In genomic region chr6:79789843-79790242, GRCh38 we compare ENCODE assay signal across 22 cellular contexts.
"Had no signal": no experiment of that assay in that cellular context is flagged by ENCODE, and none has a peak within 500 bp of the region (broad histone marks: within the 10 kb centered on the region; RNA-seq: fewer than 3 reads in every experiment).

No MANE protein-coding gene starts in this region.

- DNase-seq: effector memory CD8-positive, alpha-beta T cell; esophagus squamous epithelium; foreskin fibroblast; immature natural killer cell; left colon; left ventricle myocardium superior; mesendoderm; naive thymus-derived CD4-positive, alpha-beta T cell; nucleus accumbens; ovary; right cardiac atrium; stimulated activated CD4-positive, alpha-beta T cell treated with anti-CD3 and anti-CD28 coated beads, Interleukin-2, amount 100 ng/mL, for 48 hours; stimulated activated naive CD4-positive, alpha-beta T cell treated with Interleukin-2 at 50 U/mL for 16 hours; tibial artery; upper lobe of right lung had no signal

- H3K4me2 ChIP-seq: smooth muscle cell had no signal

- H3K9me3 ChIP-seq: esophagus squamous epithelium, gastroesophageal sphincter, ovary, suprapubic skin, tibial artery, upper lobe of right lung, vagina had no signal

- H3K27me3 ChIP-seq: esophagus squamous epithelium, gastroesophageal sphincter, ovary, suprapubic skin, tibial artery, upper lobe of right lung, vagina had no signal

- ATAC-seq: effector memory CD8-positive, alpha-beta T cell; gastroesophageal sphincter; left colon; left ventricle myocardium superior; naive thymus-derived CD4-positive, alpha-beta T cell; right cardiac atrium; upper lobe of right lung had no signal

- H3K36me3 Mint-ChIP-seq: immature natural killer cell; naive thymus-derived CD4-positive, alpha-beta T cell had no signal

- H3K27ac ChIP-seq: epithelial cell of prostate, esophagus squamous epithelium, gastroesophageal sphincter, ovary, suprapubic skin, tibial artery, upper lobe of right lung, vagina had no signal

- H3K9me3 Mint-ChIP-seq: effector memory CD8-positive, alpha-beta T cell; immature natural killer cell had no signal

- H3K4me3 ChIP-seq: esophagus squamous epithelium, gastroesophageal sphincter, lung, ovary, smooth muscle cell, suprapubic skin, tibial artery, upper lobe of right lung, vagina had no signal

- H3K36me3 ChIP-seq: esophagus squamous epithelium, gastroesophageal sphincter, ovary, suprapubic skin, tibial artery, upper lobe of right lung, vagina had no signal

- H3K4me1 ChIP-seq: esophagus squamous epithelium, gastroesophageal sphincter, suprapubic skin, tibial artery, upper lobe of right lung, vagina had no signal

- H3K27ac Mint-ChIP-seq: effector memory CD8-positive, alpha-beta T cell; immature natural killer cell; naive thymus-derived CD4-positive, alpha-beta T cell had no signal

- H3K4me3 Mint-ChIP-seq: effector memory CD8-positive, alpha-beta T cell; immature natural killer cell; naive thymus-derived CD4-positive, alpha-beta T cell; neural crest cell had no signal
